In the genomic region with DNA sequence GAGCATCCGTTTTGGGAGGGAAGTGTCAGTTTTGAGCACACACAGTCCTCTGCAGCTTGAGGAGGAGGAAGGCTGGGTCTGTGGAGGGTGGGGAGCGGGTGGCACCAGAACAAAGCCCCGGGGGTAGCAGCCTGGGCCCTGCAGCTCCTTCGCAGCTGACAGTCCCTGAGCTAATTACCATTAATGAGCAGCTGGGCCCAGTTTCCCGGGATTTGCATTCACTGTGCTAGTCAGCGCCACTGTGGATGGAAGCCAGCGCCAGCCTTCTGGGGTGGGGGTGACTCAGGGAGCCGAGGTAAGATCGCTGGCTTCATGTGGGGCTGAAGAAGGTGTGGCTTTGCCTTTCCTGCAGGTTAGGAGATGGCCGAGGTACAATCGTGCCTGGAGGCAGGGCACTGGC, we compare ENCODE assay signal across 2 cellular contexts.
TF ChIP-seq lines count a peak whose summit lies in the region.

No MANE protein-coding gene starts in this region.

TF ChIP-seq in SK-N-SH, 30 proteins besides CTCF, POLR2A, EP300 and RAD21 (continued from another document):
- TF ChIP-seq PBX3 (IDR thresholded peaks at IDR 0.05) (no peak), JUND (IDR thresholded peaks at IDR 0.05) (no peak), TEAD4 (IDR thresholded peaks at IDR 0.05; ENCODE audit: borderline replicate concordance, insufficient read depth) (no peak), SMC3 (IDR thresholded peaks at IDR 0.05; ENCODE audit: low read depth, low read length) (no peak), RXRA (IDR thresholded peaks at IDR 0.05; ENCODE audit: borderline replicate concordance, low read depth) (no peak)

TF ChIP-seq in SK-N-SH treated with all-trans-retinoic acid at 6 μM for 48 hours, 23 proteins besides CTCF, POLR2A, EP300 and RAD21 (continued from another document):
- no peak for TF ChIP-seq TSHZ2 (CRISPR knock-in tag; IDR thresholded peaks at IDR 0.05)
- TF ChIP-seq BACH2 (CRISPR knock-in tag; IDR thresholded peaks at IDR 0.05; ENCODE audit: borderline replicate concordance) = no peak
